11 cellular contexts compared by ENCODE assay signal in genomic region chr17:39688945-39689344, GRCh38. TPM values are rescaled to one million over a fixed set of nuclear protein-coding genes. Genes with fewer than 3 reads are reported as not detected.
A peak's percentile ranks its signal among the peaks of the same experiment; 100 is the strongest.
DNase-seq lines count a peak whose midpoint lies in the region; ATAC-seq and TF ChIP-seq lines count a peak whose summit lies in the region.
"Had no signal": no experiment of that assay in that cellular context is flagged by ENCODE, and none has a peak within 500 bp of the region (broad histone marks: within the 10 kb centered on the region; RNA-seq: fewer than 3 reads in every experiment).

No MANE protein-coding gene starts in this region.

- H3K4me1 Mint-ChIP-seq in activated T-helper 17 cell treated with anti-CD3 and anti-CD28 coated beads, Interleukin-2, amount 50 U/mL, for 72 hours, result peaks cover 20% of the 10 kb centered on the region

- H3K4me3 ChIP-seq in cardiac muscle cell (peak overlapping the region; percentile 68), iPS-18c (ENCODE audit: insufficient read depth, low read depth, low read length) (peak overlapping the region; percentile 95; the same call in 1 of the 2 replicates), thoracic aorta (peak overlapping the region; percentile 72)

- peaks cover 9% of the 10 kb centered on the region for H3K9me3 Mint-ChIP-seq in activated T-helper 17 cell treated with anti-CD3 and anti-CD28 coated beads, Interleukin-2, amount 50 U/mL, for 72 hours

- H3K36me3 ChIP-seq in cardiac muscle cell, result no peaks in the 10 kb centered on the region
- no peaks in the 10 kb centered on the region for H3K36me3 ChIP-seq in thoracic aorta

- H3K9me3 ChIP-seq in cardiac muscle cell (ENCODE audit: low read depth) (no peaks in the 10 kb centered on the region), iPS-18c (ENCODE audit: control insufficient read depth, insufficient read depth, low read length) (no peaks in the 10 kb centered on the region), thoracic aorta (no peaks in the 10 kb centered on the region)

- ATAC-seq in left ventricle myocardium superior, result no peak
- ATAC-seq in activated T-helper 17 cell treated with anti-CD3 and anti-CD28 coated beads, Interleukin-2, amount 50 U/mL, for 72 hours (replicated peaks), result no peak
- ATAC-seq in thoracic aorta (ENCODE audit: insufficient number of reproducible peaks, low FRiP score, low read depth), result no peak
- no peak for ATAC-seq in HG03378 (IDR thresholded peaks at IDR 0.05; ENCODE audit: unreplicated experiment)

- H3K27ac Mint-ChIP-seq in activated T-helper 17 cell treated with anti-CD3 and anti-CD28 coated beads, Interleukin-2, amount 50 U/mL, for 72 hours, result peak overlapping the region; percentile 99

- H3K4me1 ChIP-seq in cardiac muscle cell (ENCODE audit: low read depth), result peaks cover 9% of the 10 kb centered on the region
- H3K4me1 ChIP-seq in thoracic aorta (ENCODE audit: control insufficient read depth in 1 of 2, low read depth in 2 of 2), result peaks cover 2 to 15% of the 10 kb centered on the region in 2 donors

- DNase-seq in cardiac muscle cell (ENCODE audit: low read depth in 1 of 2, low spot score in 1 of 2), result no peak
- no peak for DNase-seq in left ventricle myocardium superior
- DNase-seq in thoracic aorta (ENCODE audit: low spot score), result no peak
- DNase-seq in UCSD-AML1 (lab: John Stamatoyannopoulos, UW; ENCODE audit: unreplicated experiment), result no peak
- DNase-seq in GDM1 (lab: John Stamatoyannopoulos, UW), result no peak
- DNase-seq: NCI-H2081 had no signal

- TF ChIP-seq CTCF in cardiac muscle cell (IDR thresholded peaks at IDR 0.05; ENCODE audit: low read depth, low read length) (no peak), thoracic aorta (IDR thresholded peaks at IDR 0.05) (no peak)

- H3K27me3 ChIP-seq in cardiac muscle cell (no peaks in the 10 kb centered on the region), thoracic aorta (replicated peaks; ENCODE audit: insufficient read depth) (no peaks in the 10 kb centered on the region)

- no peaks in the 10 kb centered on the region for H3K27me3 Mint-ChIP-seq in activated T-helper 17 cell treated with anti-CD3 and anti-CD28 coated beads, Interleukin-2, amount 50 U/mL, for 72 hours

- intact Hi-C loops in left ventricle myocardium superior (cut with micrococcal nuclease), result no loop called here

- H3K36me3 Mint-ChIP-seq in activated T-helper 17 cell treated with anti-CD3 and anti-CD28 coated beads, Interleukin-2, amount 50 U/mL, for 72 hours (ENCODE audit: low read depth), result peaks cover 13% of the 10 kb centered on the region

- H3K4me3 Mint-ChIP-seq in activated T-helper 17 cell treated with anti-CD3 and anti-CD28 coated beads, Interleukin-2, amount 50 U/mL, for 72 hours, result peak overlapping the region; percentile 100

- H3K27ac ChIP-seq in cardiac muscle cell (no peak overlapping the region), thoracic aorta (no peak overlapping the region)

RNA-seq across cellular contexts. Expression of gene PGAP3, which starts 1.1 kb away (rescaled TPM):
- 22.5 and 34.2 TPM in 2 replicates for total RNA-seq in cardiac muscle cell
- 29.7 and 31.3 TPM in 2 replicates for polyA plus RNA-seq in cardiac muscle cell
- 7.3 TPM for total RNA-seq in left ventricle myocardium superior
- 10 to 100 TPM in 1 of 2 donors, 1 to 10 TPM in 1; 5.9 to 14.8 TPM for total RNA-seq in activated T-helper 17 cell treated with anti-CD3 and anti-CD28 coated beads, Interleukin-2, amount 50 U/mL, for 72 hours
- 10 to 100 TPM; 19.9 to 27.2 TPM for total RNA-seq in thoracic aorta

RNA-seq across cellular contexts. Expression of gene ERBB2, which starts 10.9 kb away (rescaled TPM):
- total RNA-seq in cardiac muscle cell, result 293 and 310 TPM in 2 replicates
- 194 and 235 TPM in 2 replicates for polyA plus RNA-seq in cardiac muscle cell
- total RNA-seq in left ventricle myocardium superior, result 75.8 TPM
- 1 to 10 TPM; 3.4 to 5.9 TPM for total RNA-seq in activated T-helper 17 cell treated with anti-CD3 and anti-CD28 coated beads, Interleukin-2, amount 50 U/mL, for 72 hours
- 10 to 100 TPM; 88.1 to 94.7 TPM for total RNA-seq in thoracic aorta

RNA-seq across cellular contexts. Expression of gene PNMT, which starts 20.7 kb away (rescaled TPM):
- total RNA-seq in cardiac muscle cell (21.0 and 27.2 TPM in 2 replicates), left ventricle myocardium superior (5.8 TPM), thoracic aorta (10 to 100 TPM in 1 of 2 donors, 1 to 10 TPM in 1; 3.1 to 22.9 TPM)
- 11.9 and 14.7 TPM in 2 replicates for polyA plus RNA-seq in cardiac muscle cell
- total RNA-seq in activated T-helper 17 cell treated with anti-CD3 and anti-CD28 coated beads, Interleukin-2, amount 50 U/mL, for 72 hours, result not detected
- total RNA-seq: glomerular endothelial cell, H4 had no signal

RNA-seq across cellular contexts. Expression of gene TCAP, which starts 23.8 kb away (rescaled TPM):
- total RNA-seq in cardiac muscle cell, result 61.5 and 79.1 TPM in 2 replicates
- polyA plus RNA-seq in cardiac muscle cell, result 105 and 133 TPM in 2 replicates
- total RNA-seq in left ventricle myocardium superior, result 4,965 TPM
- 1 to 10 TPM; 2.0 to 2.5 TPM for total RNA-seq in activated T-helper 17 cell treated with anti-CD3 and anti-CD28 coated beads, Interleukin-2, amount 50 U/mL, for 72 hours
- total RNA-seq in thoracic aorta, result 10 to 100 TPM in 1 of 2 donors, 1 to 10 TPM in 1; 6.4 to 16.9 TPM

RNA-seq across cellular contexts. Expression of gene MIEN1, which starts 41.4 kb away (rescaled TPM):
- total RNA-seq in cardiac muscle cell (31.6 and 64.3 TPM in 2 replicates), left ventricle myocardium superior (49.3 TPM), thoracic aorta (10 to 100 TPM; 27.1 to 30.3 TPM)
- 87.8 and 104 TPM in 2 replicates for polyA plus RNA-seq in cardiac muscle cell
- 10 to 100 TPM; 24.6 to 45.2 TPM for total RNA-seq in activated T-helper 17 cell treated with anti-CD3 and anti-CD28 coated beads, Interleukin-2, amount 50 U/mL, for 72 hours

Comparison
In these comparisons a context has a peak if more than half of its experiments do, and no peak if none do; other contexts are left out.
1. RNA of gene ERBB2, which starts 10.9 kb away (total RNA-seq): 293 to 310 TPM in cardiac muscle cell, 88.1 to 94.7 TPM in thoracic aorta and 75.8 TPM in left ventricle myocardium superior (single experiment); 3.4 to 5.9 TPM in activated T-helper 17 cell treated with anti-CD3 and anti-CD28 coated beads, Interleukin-2, amount 50 U/mL, for 72 hours; every median in the first group is over 10 times any median in the second.
2. Peak in every context shown above with its lines, with median percentiles within 50 percentile points of each other: H3K4me3 ChIP-seq.